8 cellular contexts compared by ENCODE assay signal in the genomic region with DNA sequence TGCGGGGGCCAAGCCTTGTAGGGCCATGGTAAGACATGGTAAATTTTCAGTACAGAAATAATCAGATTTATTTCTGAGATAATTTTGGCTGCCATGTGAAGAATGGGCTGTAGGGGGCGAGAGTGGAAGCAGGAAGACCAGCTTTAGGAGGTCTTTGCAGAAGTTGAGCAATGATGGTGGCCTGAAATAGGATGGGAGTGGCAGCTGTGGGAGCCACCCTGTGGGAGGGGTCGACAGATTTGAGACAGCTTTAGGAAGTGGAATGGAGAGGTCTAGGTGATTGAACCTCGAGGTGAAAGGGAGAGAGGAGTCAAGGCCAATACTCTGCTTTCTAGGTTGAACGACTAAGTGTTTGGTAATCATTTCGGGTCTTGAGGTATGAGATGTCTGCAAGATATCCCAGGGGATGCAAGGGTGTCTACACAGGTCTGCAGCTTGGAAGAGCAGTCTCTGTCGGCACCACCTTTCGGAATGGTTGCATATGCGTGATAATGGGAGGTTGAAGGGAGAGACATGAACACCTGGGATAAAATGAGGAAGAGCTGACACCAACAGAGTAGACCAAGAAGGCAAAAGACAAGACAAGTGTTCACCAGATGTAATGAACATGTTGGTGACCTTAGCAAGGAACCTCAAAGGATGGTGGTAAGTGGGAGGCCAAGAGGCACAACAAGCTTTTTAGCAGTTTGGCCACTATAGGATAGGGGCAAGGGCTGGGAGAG. TPM values are rescaled to one million over a fixed set of nuclear protein-coding genes. Genes with fewer than 3 reads are reported as not detected.
DNase-seq lines count a peak whose midpoint lies in the region; ATAC-seq and TF ChIP-seq lines count a peak whose summit lies in the region.

No MANE protein-coding gene starts in this region.

- no peaks in the 10 kb centered on the region for H3K9me3 Mint-ChIP-seq in activated naive CD4-positive, alpha-beta T cell treated with anti-CD3 and anti-CD28 coated beads, Interleukin-2, amount 50 U/mL, for 72 hours

- TF ChIP-seq POLR2A in HCT116 (IDR thresholded peaks at IDR 0.05; ENCODE audit: borderline replicate concordance, extremely low read depth, insufficient read depth, insufficient read length) = no peak
- no peak for TF ChIP-seq POLR2A in Peyer's patch (IDR thresholded peaks at IDR 0.05)

- CTCF ChIA-PET in HCT116 (lab: Charles Lee) = interaction anchor here (0.7 to 3.0 kb wide), 10 partner anchors 14 to 146 kb away, joined by 3 to 17 read pairs (median 4); a partner anchor contains a TSS

- POLR2A ChIA-PET in HCT116 (lab: Charles Lee) = interaction anchor here (1.0 to 1.3 kb wide), 2 partner anchors 127 to 142 kb away, joined by 3 to 4 read pairs; no protein-coding TSS in a partner anchor

- H3K9me3 ChIP-seq in HCT116 (ENCODE audit: control insufficient read depth in 1 of 2, insufficient read depth in 1 of 2, low read depth in 1 of 2, low read length in 2 of 2) = no peaks in the 10 kb centered on the region
- H3K9me3 ChIP-seq in Peyer's patch = no peaks in the 10 kb centered on the region

- 0 out of 2 replicates have a peak overlapping the region, but pooled peaks have one; percentile 1 for H3K9ac ChIP-seq in HCT116 (ENCODE audit: low read length)

- H3K4me1 ChIP-seq in HCT116 (ENCODE audit: control insufficient read depth in 1 of 2, insufficient read depth in 2 of 2, low read length in 2 of 2) (peaks cover 44 to 66% of the 10 kb centered on the region in 2 experiments), Peyer's patch (peaks cover 0 to 22% (median 1%) of the 10 kb centered on the region in 4 donors)

- no peaks in the 10 kb centered on the region for H4K20me1 ChIP-seq in HCT116 (ENCODE audit: insufficient read depth)

- H3K4me2 ChIP-seq in HCT116 (ENCODE audit: low read length) = peak overlapping the region; percentile 50

- intact Hi-C loops in HCT116 (cut with micrococcal nuclease) = no loop called here

- RAD21 ChIA-PET in HCT116 (lab: Charles Lee; ENCODE audit: low non-redundant PET in 1 of 2, low total read pairs in 2 of 2, uncharacterized antibody in 2 of 2, unreplicated experiment in 2 of 2) = interaction anchor here in 1 of 2 experiments (0.6 kb wide), 1 partner anchor 329 kb away, joined by 3 read pairs; no protein-coding TSS in a partner anchor

- ATAC-seq in HCT116 (no peak), GM21723 (IDR thresholded peaks at IDR 0.05; ENCODE audit: unreplicated experiment) (no peak)
- no peak for ATAC-seq in activated naive CD4-positive, alpha-beta T cell treated with anti-CD3 and anti-CD28 coated beads, Interleukin-2, amount 50 U/mL, for 72 hours

- BruUV-seq in HCT116 (replicated peaks; lab: Mats Ljungman, UMichigan) = no TSS peak

- TF ChIP-seq CTCF in HCT116 (IDR thresholded peaks at IDR 0.05 in 2 of 3, conservative IDR thresholded peaks at IDR 0.05 in 1 of 3; ENCODE audit: borderline replicate concordance in 1 of 3, insufficient read depth in 1 of 3, low read depth in 2 of 3, low read length in 2 of 3) = peak; percentile 49 to 82 (median 75); a peak in 5 of 6 replicates
- peak; percentile 58 to 75 (median 64) for TF ChIP-seq CTCF in Peyer's patch (IDR thresholded peaks at IDR 0.05)

- no peak overlapping the region for H2AFZ ChIP-seq in HCT116 (ENCODE audit: low read depth, low read length, poor library complexity, severe bottlenecking)

- H3K9me2 ChIP-seq in HCT116 (ENCODE audit: insufficient read depth) = no peaks in the 10 kb centered on the region

- peaks cover 6% of the 10 kb centered on the region for H3K79me2 ChIP-seq in HCT116 (ENCODE audit: insufficient read depth, low read length)

- peak; percentile 74 for DNase-seq in D341Med (ENCODE audit: low spot score)
- DNase-seq in HCT116 (ENCODE audit: low read depth, low spot score) = no peak
- peak in 2 of 3 donors; percentile 50 to 71 for DNase-seq in Peyer's patch
- peak in 1 of 2 donors; percentile 61 for DNase-seq in activated naive CD4-positive, alpha-beta T cell treated with anti-CD3 and anti-CD28 coated beads, Interleukin-2, amount 50 U/mL, for 72 hours (ENCODE audit: low spot score in 2 of 2)
- peak; percentile 77 for DNase-seq in iPS-NIHi7 (ENCODE audit: extremely low spot score)
- DNase-seq in superior temporal gyrus (ENCODE audit: extremely low spot score) = peak; percentile 38
- DNase-seq in mucosa of gallbladder (ENCODE audit: low spot score) = no peak

- H3K36me3 Mint-ChIP-seq in activated naive CD4-positive, alpha-beta T cell treated with anti-CD3 and anti-CD28 coated beads, Interleukin-2, amount 50 U/mL, for 72 hours = peaks cover 0 to 13% of the 10 kb centered on the region in 2 donors

- TF ChIP-seq RAD21 in HCT116 (IDR thresholded peaks at IDR 0.05; ENCODE audit: low read depth) = peak; percentile 55

- H3K36me3 ChIP-seq in HCT116 (ENCODE audit: control insufficient read depth in 1 of 2, insufficient read depth in 2 of 2, low read length in 2 of 2) (peaks cover 6 to 15% of the 10 kb centered on the region in 2 experiments; a peak in 3 of 4 replicates), Peyer's patch (peaks cover 0 to 26% (median 0%) of the 10 kb centered on the region in 3 donors)

- H3K27ac ChIP-seq in HCT116 (ENCODE audit: low read depth, low read length) (peak overlapping the region; percentile 71), Peyer's patch (peak overlapping the region in 1 of 4 donors; percentile 6)

- H3K4me3 ChIP-seq in HCT116 (replicated peaks in 1 of 2; ENCODE audit: low read depth in 1 of 2, low read length in 2 of 2) = peak overlapping the region in 1 of 2 experiments; percentile 10; a peak in 1 of 4 replicates
- no peak overlapping the region for H3K4me3 ChIP-seq in Peyer's patch

- peak overlapping the region; percentile 26 to 65 for H3K27ac Mint-ChIP-seq in activated naive CD4-positive, alpha-beta T cell treated with anti-CD3 and anti-CD28 coated beads, Interleukin-2, amount 50 U/mL, for 72 hours

- no peaks in the 10 kb centered on the region for H3K27me3 ChIP-seq in HCT116 (ENCODE audit: insufficient read depth, low read length)
- H3K27me3 ChIP-seq in Peyer's patch = no peaks in the 10 kb centered on the region

TF ChIP-seq in HCT116, 20 proteins besides CTCF, POLR2A, EP300 and RAD21:
- TF ChIP-seq, protein P1, sequence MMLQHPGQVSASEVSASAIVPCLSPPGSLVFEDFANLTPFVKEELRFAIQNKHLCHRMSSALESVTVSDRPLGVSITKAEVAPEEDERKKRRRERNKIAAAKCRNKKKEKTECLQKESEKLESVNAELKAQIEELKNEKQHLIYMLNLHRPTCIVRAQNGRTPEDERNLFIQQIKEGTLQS (IDR thresholded peaks at IDR 0.05) = no peak
- TF ChIP-seq, protein P2, sequence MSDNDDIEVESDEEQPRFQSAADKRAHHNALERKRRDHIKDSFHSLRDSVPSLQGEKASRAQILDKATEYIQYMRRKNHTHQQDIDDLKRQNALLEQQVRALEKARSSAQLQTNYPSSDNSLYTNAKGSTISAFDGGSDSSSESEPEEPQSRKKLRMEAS (IDR thresholded peaks at IDR 0.05) = peak; percentile 10; the same call in 1 of the 2 replicates

RNA-seq across cellular contexts. Expression of a gene that starts 4.2 kb away (rescaled TPM):
- total RNA-seq in HCT116 (2021; ENCODE audit: unreplicated experiment) = 86.7 TPM
- 47.9 and 51.0 TPM in 2 replicates for polyA plus RNA-seq in HCT116 (2012)
- 10 to 100 TPM; 51.7 to 92.6 (median 65.7) TPM for total RNA-seq in Peyer's patch
- total RNA-seq in activated naive CD4-positive, alpha-beta T cell treated with anti-CD3 and anti-CD28 coated beads, Interleukin-2, amount 50 U/mL, for 72 hours = 10 to 100 TPM; 81.1 to 94.4 TPM
- total RNA-seq in mucosa of gallbladder = 77.0 TPM

RNA-seq across cellular contexts. Expression of a gene that starts 15.6 kb away (rescaled TPM):
- total RNA-seq in HCT116 (2021; ENCODE audit: unreplicated experiment) (84.3 TPM), Peyer's patch (100 to 1,000 TPM in 1 of 4 donors, 10 to 100 TPM in 3; 58.4 to 167 (median 77.7) TPM), mucosa of gallbladder (95.6 TPM)
- 43.2 and 52.2 TPM in 2 replicates for polyA plus RNA-seq in HCT116 (2012)
- total RNA-seq in activated naive CD4-positive, alpha-beta T cell treated with anti-CD3 and anti-CD28 coated beads, Interleukin-2, amount 50 U/mL, for 72 hours = 100 to 1,000 TPM; 112 to 134 TPM

RNA-seq across cellular contexts. Expression of a gene that starts 17.1 kb away (rescaled TPM):
- 25.1 TPM for total RNA-seq in HCT116 (2021; ENCODE audit: unreplicated experiment)
- polyA plus RNA-seq in HCT116 (2012) = 23.8 and 26.2 TPM in 2 replicates
- 10 to 100 TPM; 19.8 to 66.6 (median 52.7) TPM for total RNA-seq in Peyer's patch
- 10 to 100 TPM; 27.4 to 50.4 TPM for total RNA-seq in activated naive CD4-positive, alpha-beta T cell treated with anti-CD3 and anti-CD28 coated beads, Interleukin-2, amount 50 U/mL, for 72 hours
- 49.4 TPM for total RNA-seq in mucosa of gallbladder

RNA-seq across cellular contexts. Expression of a gene that starts 33.4 kb away (rescaled TPM):
- total RNA-seq in HCT116 (2021; ENCODE audit: unreplicated experiment) = 0.37 TPM
- 0.50 and 0.72 TPM in 2 replicates for polyA plus RNA-seq in HCT116 (2012)
- under 1 TPM in 1 of 4 donors, not detected in 3; 0.57 TPM for total RNA-seq in Peyer's patch
- total RNA-seq in activated naive CD4-positive, alpha-beta T cell treated with anti-CD3 and anti-CD28 coated beads, Interleukin-2, amount 50 U/mL, for 72 hours = under 1 TPM; 0.39 to 0.52 TPM
- 0.58 TPM for total RNA-seq in mucosa of gallbladder

Comparison
In these comparisons a context has a peak if more than half of its experiments do, and no peak if none do; other contexts are left out.
1. DNase-seq: peak in D341Med (single experiment), Peyer's patch (2 of 3), iPS-NIHi7 (single experiment) and superior temporal gyrus (single experiment); none in HCT116 (single experiment) and mucosa of gallbladder (single experiment).